28 cellular contexts compared by ENCODE assay signal in the genomic region with DNA sequence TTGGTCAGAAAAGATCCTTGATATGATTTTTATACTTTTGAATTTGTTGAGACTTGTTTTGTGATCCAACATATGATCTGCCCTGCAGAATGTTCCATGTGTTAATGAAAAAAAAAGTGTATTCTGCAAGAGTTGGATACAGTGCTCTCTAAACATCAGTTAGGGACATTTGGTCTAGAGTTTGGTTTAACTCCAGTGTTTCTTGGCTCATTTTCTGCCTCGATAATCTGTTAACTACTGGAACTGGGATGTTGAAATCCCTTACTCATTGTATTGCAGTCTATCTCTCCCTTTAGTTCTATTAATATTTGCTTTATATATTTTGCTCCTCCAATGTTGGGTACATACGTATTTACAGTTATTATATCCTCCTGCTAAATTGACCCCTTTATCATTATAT. TPM values are rescaled to one million over a fixed set of nuclear protein-coding genes. Genes with fewer than 3 reads are reported as not detected.
DNase-seq lines count a peak whose midpoint lies in the region; ATAC-seq and TF ChIP-seq lines count a peak whose summit lies in the region.
"Had no signal": no experiment of that assay in that cellular context is flagged by ENCODE, and none has a peak within 500 bp of the region (broad histone marks: within the 10 kb centered on the region; RNA-seq: fewer than 3 reads in every experiment).

No MANE protein-coding gene starts in this region.

- no peaks in the 10 kb centered on the region for H3K9me3 ChIP-seq in right lobe of liver
- H3K9me3 ChIP-seq in esophagus squamous epithelium: peaks cover 0 to 4% (median 0%) of the 10 kb centered on the region in 3 donors
- H3K9me3 ChIP-seq: upper lobe of right lung had no signal

- H3K27ac ChIP-seq in right lobe of liver (no peak overlapping the region), esophagus squamous epithelium (peak overlapping the region in 1 of 4 donors; percentile 37)
- H3K27ac ChIP-seq: BLaER1, SJSA1, upper lobe of right lung had no signal

- TF ChIP-seq CTCF in fibroblast of mammary gland (conservative IDR thresholded peaks at IDR 0.05; ENCODE audit: control insufficient read depth, insufficient read depth, low read depth, low read length): no peak
- no peak for TF ChIP-seq CTCF in right lobe of liver (IDR thresholded peaks at IDR 0.05)
- TF ChIP-seq CTCF in esophagus squamous epithelium (IDR thresholded peaks at IDR 0.05): no peak

- no peaks in the 10 kb centered on the region for H3K27me3 ChIP-seq in right lobe of liver
- no peaks in the 10 kb centered on the region for H3K27me3 ChIP-seq in esophagus squamous epithelium
- H3K27me3 ChIP-seq: BLaER1, SJSA1, upper lobe of right lung had no signal

- H3K4me3 ChIP-seq in fibroblast of mammary gland (ENCODE audit: control insufficient read depth, low read depth, low read length) (no peak overlapping the region), right lobe of liver (no peak overlapping the region), esophagus squamous epithelium (no peak overlapping the region)
- H3K4me3 ChIP-seq: BLaER1, SJSA1, upper lobe of right lung had no signal

- no peaks in the 10 kb centered on the region for H3K4me1 ChIP-seq in right lobe of liver
- H3K4me1 ChIP-seq in esophagus squamous epithelium: peaks cover 0 to 13% (median 0%) of the 10 kb centered on the region in 3 donors
- H3K4me1 ChIP-seq: BLaER1 had no signal

- DNase-seq in Right ventricle myocardium superior (no peak), cardiac septum (ENCODE audit: low spot score) (no peak), fibroblast of mammary gland (ENCODE audit: low read depth) (peak; percentile 71), right lobe of liver (no peak), esophagus squamous epithelium (lab: John Stamatoyannopoulos, UW) (no peak), NCI-H1092 treated with DMSO at 0.1 percent for 48 hours (lab: John Stamatoyannopoulos, UW) (no peak), RKO (ENCODE audit: low spot score) (no peak)
- DNase-seq: activated CD4-positive, alpha-beta T cell treated with anti-CD3 and anti-CD28 coated beads for 1 hour; activated CD8-positive, alpha-beta memory T cell treated with anti-CD3 and anti-CD28 coated beads for 24 hours; activated T-cell treated with anti-CD3 and anti-CD28 coated beads, Interleukin-2, amount 50 U/mL, for 1 hour; amniotic stem cell; caudate nucleus; dermis blood vessel endothelial cell; GDM1; hippocampal formation; islet precursor cell; mammary epithelial cell; NCI-H1694 treated with DMSO at 0.1 percent for 48 hours; NCI-H2171; NCI-H524; small intestine; stimulated activated CD4-positive, alpha-beta T cell treated with anti-CD3 and anti-CD28 coated beads, Interleukin-1b, Interleukin-23, amount 100 ng/mL, for 48 hours; T-cell; upper lobe of right lung had no signal

- peak; percentile 84 for ATAC-seq in Right ventricle myocardium superior (ENCODE audit: poor library complexity)
- peak; percentile 66 to 90 (median 88) for ATAC-seq in right lobe of liver
- ATAC-seq in GM18867 (IDR thresholded peaks at IDR 0.05; ENCODE audit: unreplicated experiment): no peak
- ATAC-seq: Panc1, T-cell, upper lobe of right lung had no signal

- intact Hi-C loops in Right ventricle myocardium superior (cut with DNase I) (no loop called here), cardiac septum (cut with DNase I) (no loop called here), right lobe of liver (cut with DNase I) (no loop called here), esophagus squamous epithelium (cut with DNase I) (no loop called here)

- no peaks in the 10 kb centered on the region for H3K36me3 ChIP-seq in right lobe of liver
- H3K36me3 ChIP-seq in esophagus squamous epithelium: no peaks in the 10 kb centered on the region
- H3K36me3 ChIP-seq: BLaER1, SJSA1, upper lobe of right lung had no signal

- no peak for TF ChIP-seq POLR2A in right lobe of liver (IDR thresholded peaks at IDR 0.05)
- TF ChIP-seq POLR2A in esophagus squamous epithelium (IDR thresholded peaks at IDR 0.05): no peak

- 21% methylated on average over 2 of the region's 2 CpGs for WGBS in right lobe of liver (ENCODE audit: insufficient coverage, low coverage, low lambda C conversion rate, missing lambda C conversion rate)
- 54 to 60% methylated on average over 2 of the region's 2 CpGs for WGBS in esophagus squamous epithelium, 2 donors

RNA-seq across cellular contexts. Expression of gene TXNRD1, which starts 18.3 kb away (rescaled TPM):
- total RNA-seq in Right ventricle myocardium superior (98.9 TPM), cardiac septum (121 TPM), right lobe of liver (100 to 1,000 TPM in 2 of 6 experiments, 10 to 100 TPM in 4; 40.3 to 153 (median 74.5) TPM), esophagus squamous epithelium (100 to 1,000 TPM in 2 of 4 donors, 10 to 100 TPM in 2; 40.6 to 125 (median 82.0) TPM)

RNA-seq across cellular contexts. Expression of gene NFYB, which starts 59.3 kb away (rescaled TPM):
- total RNA-seq in Right ventricle myocardium superior (39.1 TPM), cardiac septum (31.1 TPM), right lobe of liver (10 to 100 TPM; 10.1 to 12.9 (median 12.2) TPM), esophagus squamous epithelium (10 to 100 TPM in 3 of 4 donors, 1 to 10 TPM in 1; 8.1 to 31.5 (median 12.9) TPM)
